Comparison of ENCODE assay signal across 9 cellular contexts in the genomic region with DNA sequence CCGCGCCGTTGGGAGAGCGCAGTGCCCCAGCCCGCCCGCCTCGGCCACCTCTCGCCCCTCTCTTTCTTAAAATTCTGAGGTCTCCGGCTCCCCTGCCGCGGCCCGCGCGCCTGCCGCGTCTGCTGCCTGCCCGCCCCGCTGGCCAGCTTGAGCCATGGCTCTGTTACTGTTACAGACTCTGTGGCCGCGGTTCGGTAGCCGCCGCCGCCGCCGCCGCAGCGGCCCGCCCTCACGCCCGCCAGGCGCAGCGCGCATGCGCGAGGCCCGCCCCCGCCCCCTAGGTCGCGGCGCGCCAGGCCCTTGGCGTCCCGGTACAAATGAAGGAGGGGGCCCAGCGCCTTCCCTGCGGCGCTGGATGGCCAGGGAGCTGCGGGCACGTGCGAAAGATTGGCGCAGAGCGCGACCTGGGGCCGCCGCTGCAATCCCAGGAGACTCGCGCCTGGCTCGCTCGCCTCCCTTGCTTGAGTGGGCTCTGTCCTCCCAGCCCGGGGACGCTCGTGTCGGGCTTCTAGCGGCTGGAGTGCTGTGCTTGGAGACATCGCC. TPM values are rescaled to one million over a fixed set of nuclear protein-coding genes. Genes with fewer than 3 reads are reported as not detected.
DNase-seq lines count a peak whose midpoint lies in the region; ATAC-seq and TF ChIP-seq lines count a peak whose summit lies in the region.
"Had no signal": no experiment of that assay in that cellular context is flagged by ENCODE, and none has a peak within 500 bp of the region (broad histone marks: within the 10 kb centered on the region; RNA-seq: fewer than 3 reads in every experiment).

ONECUT1 (minus strand) TSS at position 171 of the 543 bp plus-strand sequence. CDS start 452 bp downstream, outside the sequence.

- ATAC-seq in DND-41 (ENCODE audit: insufficient read depth, low read depth): peak; percentile 84
- ATAC-seq in GM21381 (IDR thresholded peaks at IDR 0.05; ENCODE audit: unreplicated experiment): peak; percentile 79
- peak; percentile 45 for ATAC-seq in RWPE2 (ENCODE audit: low read depth)
- no peak for ATAC-seq in GM18873 (IDR thresholded peaks at IDR 0.05; ENCODE audit: low FRiP score, unreplicated experiment)

- peak; percentile 68 for DNase-seq in DND-41
- peak; percentile 47 for DNase-seq in HPDE6-E6E7 (ENCODE audit: extremely low spot score)
- no peak for DNase-seq in RWPE2 (ENCODE audit: low spot score)
- DNase-seq in ascending aorta (ENCODE audit: low spot score in 2 of 2): no peak

- H2AFZ ChIP-seq in DND-41 (ENCODE audit: low read depth, low read length): peak within 1 kb of the TSS; percentile 95

- no peaks in the 10 kb centered on the region for H3K27me3 ChIP-seq in DND-41 (ENCODE audit: insufficient read depth, low read length, poor library complexity)
- H3K27me3 ChIP-seq in RWPE2 (ENCODE audit: insufficient read depth, poor library complexity, severe bottlenecking): peaks cover 97% of the 10 kb centered on the region
- H3K27me3 ChIP-seq in ascending aorta: peaks cover 42% of the 10 kb centered on the region
- peaks cover 98% of the 10 kb centered on the region for H3K27me3 ChIP-seq in iPS-18a (ENCODE audit: control insufficient read depth, insufficient read depth, low read length)

- TF ChIP-seq CTCF in DND-41 (IDR thresholded peaks at IDR 0.05; ENCODE audit: borderline replicate concordance, extremely low read depth, low read length, poor library complexity, severe bottlenecking): no peak
- TF ChIP-seq CTCF in RWPE2 (IDR thresholded peaks at IDR 0.05; ENCODE audit: poor library complexity, severe bottlenecking): no peak
- TF ChIP-seq CTCF in ascending aorta (IDR thresholded peaks at IDR 0.05): no peak

- no peaks in the 10 kb centered on the region for H4K20me1 ChIP-seq in DND-41 (ENCODE audit: insufficient read depth, low read length)

- no peaks in the 10 kb centered on the region for H3K36me3 ChIP-seq in DND-41 (ENCODE audit: insufficient read depth, low read length)
- H3K36me3 ChIP-seq in RWPE2 (ENCODE audit: low read depth): no peaks in the 10 kb centered on the region
- no peaks in the 10 kb centered on the region for H3K36me3 ChIP-seq in ascending aorta
- H3K36me3 ChIP-seq in iPS-18a (ENCODE audit: control insufficient read depth, low read depth, low read length): no peaks in the 10 kb centered on the region
- H3K36me3 ChIP-seq: adrenal gland had no signal

- H3K27ac ChIP-seq in DND-41 (ENCODE audit: low read length): peak within 1 kb of the TSS; percentile 29; the same call in 1 of the 2 replicates
- H3K27ac ChIP-seq in RWPE2 (ENCODE audit: poor library complexity, severe bottlenecking): no peak within 1 kb of the TSS
- H3K27ac ChIP-seq in ascending aorta: no peak within 1 kb of the TSS
- no peak within 1 kb of the TSS for H3K27ac ChIP-seq in iPS-18a (ENCODE audit: low read length)
- H3K27ac ChIP-seq in skin epidermis: no peak within 1 kb of the TSS
- H3K27ac ChIP-seq: adrenal gland had no signal

- peak within 1 kb of the TSS; percentile 27 to 57; a peak in 3 of 4 replicates for H3K4me3 ChIP-seq in DND-41 (ENCODE audit: low read depth in 1 of 2, low read length in 2 of 2)
- peak within 1 kb of the TSS; percentile 30 for H3K4me3 ChIP-seq in RWPE2 (ENCODE audit: severe bottlenecking)
- H3K4me3 ChIP-seq in ascending aorta: peak within 1 kb of the TSS; percentile 49 to 68
- H3K4me3 ChIP-seq in iPS-18a (ENCODE audit: low read length): peak within 1 kb of the TSS; percentile 58
- H3K4me3 ChIP-seq in skin epidermis: peak within 1 kb of the TSS; percentile 24 to 47 (median 37)

- H3K4me1 ChIP-seq in DND-41 (ENCODE audit: insufficient read depth, low read length) (peaks cover 13% of the 10 kb centered on the region), RWPE2 (ENCODE audit: insufficient read depth, poor library complexity, severe bottlenecking) (no peaks in the 10 kb centered on the region), ascending aorta (peaks cover 12 to 24% of the 10 kb centered on the region in 2 donors), iPS-18a (ENCODE audit: control insufficient read depth, low read depth, low read length) (peaks cover 49% of the 10 kb centered on the region)

- H3K9me3 ChIP-seq in DND-41 (ENCODE audit: insufficient read depth, low read length, severe bottlenecking): peaks cover 2% of the 10 kb centered on the region
- no peaks in the 10 kb centered on the region for H3K9me3 ChIP-seq in RWPE2 (ENCODE audit: severe bottlenecking)
- no peaks in the 10 kb centered on the region for H3K9me3 ChIP-seq in ascending aorta
- H3K9me3 ChIP-seq in iPS-18a (ENCODE audit: control insufficient read depth, low read depth, low read length): no peaks in the 10 kb centered on the region
- H3K9me3 ChIP-seq: adrenal gland had no signal

- H3K9ac ChIP-seq in DND-41 (ENCODE audit: low read depth, low read length): peak within 1 kb of the TSS; percentile 62
- H3K9ac ChIP-seq in iPS-18a (ENCODE audit: low read length): no peak within 1 kb of the TSS

- H3K4me2 ChIP-seq in DND-41 (ENCODE audit: insufficient read depth, low read length): peak within 1 kb of the TSS; percentile 90

- intact Hi-C loops in ascending aorta (cut with DNase I): no loop called here

- H3K79me2 ChIP-seq in DND-41 (ENCODE audit: insufficient read depth, low read length): no peaks in the 10 kb centered on the region

RNA-seq across cellular contexts. Expression of gene ONECUT1, which starts in this region (rescaled TPM):
- total RNA-seq in ascending aorta: 1.5 TPM

Comparison
In these comparisons a context has a peak if more than half of its experiments do, and no peak if none do; other contexts are left out.
1. DNase-seq: peak in DND-41 (single experiment) and HPDE6-E6E7 (single experiment); none in RWPE2 (single experiment) and ascending aorta (0 of 2).
2. Peak in every context shown above with its lines, with median percentiles within 50 percentile points of each other: H3K4me3 ChIP-seq.